Comparison of ENCODE assay signal across 33 cellular contexts in genomic region chr9:13933268-13933656, GRCh38.
"Had no signal": no experiment of that assay in that cellular context is flagged by ENCODE, and none has a peak within 500 bp of the region (broad histone marks: within the 10 kb centered on the region; RNA-seq: fewer than 3 reads in every experiment).

No MANE protein-coding gene starts in this region.

- H3K36me3 Mint-ChIP-seq: activated CD4-positive, alpha-beta memory T cell treated with anti-CD3 and anti-CD28 coated beads for 36 hours; activated CD8-positive, alpha-beta memory T cell treated with anti-CD3 and anti-CD28 coated beads, Interleukin-2, amount 10 ng/mL, durations not matched to agents 7 days and 5 days; activated naive CD4-positive, alpha-beta T cell treated with anti-CD3 and anti-CD28 coated beads, Interleukin-2, amount 50 U/mL, for 24 hours; activated naive CD8-positive, alpha-beta T cell treated with anti-CD3 and anti-CD28 coated beads for 36 hours had no signal

- ATAC-seq: activated CD4-positive, alpha-beta T cell treated with anti-CD3 and anti-CD28 coated beads for 36 hours; activated CD8-positive, alpha-beta memory T cell treated with anti-CD3 and anti-CD28 coated beads, Interleukin-2, amount 10 ng/mL, durations not matched to agents 7 days and 5 days; activated CD8-positive, alpha-beta T cell treated with anti-CD3 and anti-CD28 coated beads, Interleukin-2, amount 10 ng/mL, durations not matched to agents 7 days and 5 days; activated naive CD8-positive, alpha-beta T cell treated with anti-CD3 and anti-CD28 coated beads, Interleukin-2, amount 50 U/mL, for 24 hours; body of pancreas; gastroesophageal sphincter; T-helper 17 cell had no signal

- H3K9me3 ChIP-seq: adrenal gland, body of pancreas, colonic mucosa, esophagus squamous epithelium, gastroesophageal sphincter had no signal

- H3K27ac ChIP-seq: adrenal gland, body of pancreas, colonic mucosa, epithelial cell of prostate, esophagus squamous epithelium, gastroesophageal sphincter had no signal

- H3K27ac Mint-ChIP-seq: activated CD4-positive, alpha-beta memory T cell treated with anti-CD3 and anti-CD28 coated beads for 36 hours; activated CD4-positive, alpha-beta T cell treated with anti-CD3 and anti-CD28 coated beads for 36 hours; activated CD4-positive, alpha-beta T cell treated with anti-CD3 and anti-CD28 coated beads, Interleukin-2, amount 10 ng/mL, durations not matched to agents 24 days and 14 days; activated CD8-positive, alpha-beta memory T cell treated with anti-CD3 and anti-CD28 coated beads, Interleukin-2, amount 10 ng/mL, durations not matched to agents 7 days and 5 days; activated CD8-positive, alpha-beta T cell treated with anti-CD3 and anti-CD28 coated beads, Interleukin-2, amount 10 ng/mL, durations not matched to agents 7 days and 5 days; activated naive CD4-positive, alpha-beta T cell treated with anti-CD3 and anti-CD28 coated beads for 36 hours; activated naive CD4-positive, alpha-beta T cell treated with anti-CD3 and anti-CD28 coated beads, Interleukin-2, amount 50 U/mL, for 24 hours; activated naive CD8-positive, alpha-beta T cell treated with anti-CD3 and anti-CD28 coated beads for 36 hours; activated naive CD8-positive, alpha-beta T cell treated with anti-CD3 and anti-CD28 coated beads, Interleukin-2, amount 50 U/mL, for 24 hours; activated T-helper 1 cell treated with anti-CD3 and anti-CD28 coated beads, Interleukin-12 subunit alpha, Interleukin-12 subunit beta, Interleukin-2, Interleukin-4 antibody, amounts not matched to agents 30 ng/mL and 10 ng/mL and 1 ng/mL, durations not matched to agents 14 hours and 24 hours and 36 hours; activated T-helper 2 cell treated with anti-CD3 and anti-CD28 coated beads, Interferon-gamma antibody, Interleukin-2, Interleukin-4, amounts not matched to agents 10 μg/mL and 5 μg/mL and 100 μg/mL, durations not matched to agents 14 hours and 24 hours and 36 hours; T-helper 17 cell; T-helper 2 cell treated with Interferon-gamma antibody and Interleukin-4, amounts not matched to agents 5 μg/mL and 100 μg/mL, for 36 hours had no signal

- H3K4me1 Mint-ChIP-seq: activated CD4-positive, alpha-beta T cell treated with anti-CD3 and anti-CD28 coated beads for 36 hours; activated CD4-positive, alpha-beta T cell treated with anti-CD3 and anti-CD28 coated beads, Interleukin-2, amount 10 ng/mL, durations not matched to agents 24 days and 14 days; activated CD8-positive, alpha-beta memory T cell treated with anti-CD3 and anti-CD28 coated beads, Interleukin-2, amount 10 ng/mL, durations not matched to agents 7 days and 5 days; activated naive CD4-positive, alpha-beta T cell treated with anti-CD3 and anti-CD28 coated beads, Interleukin-2, amount 50 U/mL, for 24 hours; activated naive CD8-positive, alpha-beta T cell treated with anti-CD3 and anti-CD28 coated beads for 36 hours; activated naive CD8-positive, alpha-beta T cell treated with anti-CD3 and anti-CD28 coated beads, Interleukin-2, amount 50 U/mL, for 24 hours; T-helper 17 cell had no signal

- H3K9me3 Mint-ChIP-seq: activated CD4-positive, alpha-beta memory T cell treated with anti-CD3 and anti-CD28 coated beads for 36 hours; activated CD4-positive, alpha-beta T cell treated with anti-CD3 and anti-CD28 coated beads, Interleukin-2, amount 10 ng/mL, durations not matched to agents 24 days and 14 days; activated naive CD8-positive, alpha-beta T cell treated with anti-CD3 and anti-CD28 coated beads for 36 hours; activated T-helper 1 cell treated with anti-CD3 and anti-CD28 coated beads, Interleukin-12 subunit alpha, Interleukin-12 subunit beta, Interleukin-2, Interleukin-4 antibody, amounts not matched to agents 30 ng/mL and 10 ng/mL and 1 ng/mL, durations not matched to agents 14 hours and 24 hours and 36 hours; activated T-helper 2 cell treated with anti-CD3 and anti-CD28 coated beads, Interferon-gamma antibody, Interleukin-2, Interleukin-4, amounts not matched to agents 10 μg/mL and 5 μg/mL and 100 μg/mL, durations not matched to agents 14 hours and 24 hours and 36 hours had no signal

- H3K4me3 ChIP-seq: adrenal gland, body of pancreas, colonic mucosa, esophagus squamous epithelium, gastroesophageal sphincter had no signal

- H3K4me3 Mint-ChIP-seq: activated CD4-positive, alpha-beta memory T cell treated with anti-CD3 and anti-CD28 coated beads for 36 hours; activated CD4-positive, alpha-beta T cell treated with anti-CD3 and anti-CD28 coated beads for 36 hours; activated CD4-positive, alpha-beta T cell treated with anti-CD3 and anti-CD28 coated beads, Interleukin-2, amount 10 ng/mL, durations not matched to agents 24 days and 14 days; activated CD8-positive, alpha-beta memory T cell treated with anti-CD3 and anti-CD28 coated beads, Interleukin-2, amount 10 ng/mL, durations not matched to agents 7 days and 5 days; activated CD8-positive, alpha-beta T cell treated with anti-CD3 and anti-CD28 coated beads, Interleukin-2, amount 10 ng/mL, durations not matched to agents 7 days and 5 days; activated naive CD4-positive, alpha-beta T cell treated with anti-CD3 and anti-CD28 coated beads for 36 hours; activated naive CD4-positive, alpha-beta T cell treated with anti-CD3 and anti-CD28 coated beads, Interleukin-2, amount 50 U/mL, for 24 hours; activated naive CD8-positive, alpha-beta T cell treated with anti-CD3 and anti-CD28 coated beads for 36 hours; activated naive CD8-positive, alpha-beta T cell treated with anti-CD3 and anti-CD28 coated beads, Interleukin-2, amount 50 U/mL, for 24 hours; activated T-helper 1 cell treated with anti-CD3 and anti-CD28 coated beads, Interleukin-12 subunit alpha, Interleukin-12 subunit beta, Interleukin-2, Interleukin-4 antibody, amounts not matched to agents 30 ng/mL and 10 ng/mL and 1 ng/mL, durations not matched to agents 14 hours and 24 hours and 36 hours; T-helper 17 cell; T-helper 2 cell treated with Interferon-gamma antibody and Interleukin-4, amounts not matched to agents 5 μg/mL and 100 μg/mL, for 36 hours had no signal

- H3K4me1 ChIP-seq: body of pancreas, colonic mucosa, esophagus squamous epithelium had no signal

- H3K36me3 ChIP-seq: adrenal gland, colonic mucosa, esophagus squamous epithelium, gastroesophageal sphincter had no signal

- H3K27me3 ChIP-seq: adrenal gland, body of pancreas, colonic mucosa, esophagus squamous epithelium, gastroesophageal sphincter had no signal

- DNase-seq: activated CD4-positive, alpha-beta memory T cell treated with anti-CD3 and anti-CD28 coated beads for 36 hours; activated CD4-positive, alpha-beta T cell treated with anti-CD3 and anti-CD28 coated beads for 36 hours; activated CD4-positive, alpha-beta T cell treated with anti-CD3 and anti-CD28 coated beads, Interleukin-2, amount 10 ng/mL, durations not matched to agents 24 days and 14 days; activated CD4-positive, CD25-positive, alpha-beta regulatory T cell; activated CD4-positive, CD25-positive, alpha-beta regulatory T cell treated with anti-CD3 and anti-CD28 coated beads, Interleukin-2, amount 50 U/mL, for 72 hours; activated CD8-positive, alpha-beta memory T cell treated with anti-CD3 and anti-CD28 coated beads, Interleukin-2, amount 10 ng/mL, durations not matched to agents 7 days and 5 days; activated CD8-positive, alpha-beta memory T cell treated with anti-CD3 and anti-CD28 coated beads, Interleukin-2, amount 50 U/mL, for 4 hours; activated CD8-positive, alpha-beta T cell treated with anti-CD3 and anti-CD28 coated beads, Interleukin-2, amount 10 ng/mL, durations not matched to agents 7 days and 5 days; activated effector memory CD4-positive, alpha-beta T cell treated with anti-CD3 and anti-CD28 coated beads, Interleukin-2, amount 50 U/mL, for 16 hours; activated naive CD4-positive, alpha-beta T cell treated with anti-CD3 and anti-CD28 coated beads for 36 hours; activated naive CD8-positive, alpha-beta T cell treated with anti-CD3 and anti-CD28 coated beads for 36 hours; activated naive CD8-positive, alpha-beta T cell treated with anti-CD3 and anti-CD28 coated beads, Interleukin-2, amount 50 U/mL, for 24 hours; activated T-cell treated with anti-CD3 and anti-CD28 coated beads, Interleukin-2, amount 50 U/mL, for 1 hour; activated T-cell treated with anti-CD3 and anti-CD28 coated beads, Interleukin-2, amount 50 U/mL, for 48 hours; adrenal gland; amygdala; aorta; body of pancreas; central memory CD4-positive, alpha-beta T cell; cerebellar nuclear complex; colonic mucosa; effector CD8-positive, alpha-beta T cell; esophagus squamous epithelium; foreskin melanocyte; head of caudate nucleus; T-helper 1 cell; T-helper 17 cell had no signal
